In genomic region chr5:31324832-31325231, GRCh38 we compare ENCODE assay signal across 25 cellular contexts.
"Had no signal": no experiment of that assay in that cellular context is flagged by ENCODE, and none has a peak within 500 bp of the region (broad histone marks: within the 10 kb centered on the region; RNA-seq: fewer than 3 reads in every experiment).

No MANE protein-coding gene starts in this region.

- ATAC-seq: effector memory CD8-positive, alpha-beta T cell; esophagus mucosa; gastrocnemius medialis; heart right ventricle; left cardiac atrium; left lung; left ventricle myocardium superior; lower lobe of right lung; mucosa of descending colon had no signal

- H3K27ac ChIP-seq: colonic mucosa, epithelial cell of prostate, esophagus squamous epithelium, gastrocnemius medialis, heart right ventricle, left lung, lower lobe of right lung had no signal

- FAIRE-seq: endometrium, islet of Langerhans, keratinocyte had no signal

- H3K4me1 ChIP-seq: colonic mucosa, esophagus squamous epithelium, gastrocnemius medialis, heart right ventricle, left lung, lower lobe of right lung had no signal

- H3K4me3 ChIP-seq: colonic mucosa, esophagus squamous epithelium, gastrocnemius medialis, heart right ventricle, left lung, lower lobe of right lung, mucosa of descending colon had no signal

- H3K9me3 ChIP-seq: colonic mucosa, esophagus squamous epithelium, gastrocnemius medialis, heart right ventricle, left lung, lower lobe of right lung, mucosa of descending colon had no signal

- H3K36me3 ChIP-seq: colonic mucosa, esophagus squamous epithelium, gastrocnemius medialis, heart right ventricle, left lung, lower lobe of right lung had no signal

- DNase-seq: colonic mucosa; cortex of kidney; effector CD8-positive, alpha-beta T cell; effector memory CD8-positive, alpha-beta T cell; endodermal cell; erythroblast; esophagus squamous epithelium; foreskin fibroblast; foreskin melanocyte; gastrocnemius medialis; glutamatergic neuron; head of caudate nucleus; heart right ventricle; hippocampal formation; left cardiac atrium; left lung; left ventricle myocardium superior; lower lobe of right lung; mesenchymal stem cell; mucosa of descending colon had no signal

- H3K27me3 ChIP-seq: colonic mucosa, esophagus squamous epithelium, gastrocnemius medialis, heart right ventricle, left lung had no signal
